9 cellular contexts compared by ENCODE assay signal in genomic region chr12:63276537-63277365, GRCh38.
A peak's percentile ranks its signal among the peaks of the same experiment; 100 is the strongest.
DNase-seq lines count a peak whose midpoint lies in the region; ATAC-seq and TF ChIP-seq lines count a peak whose summit lies in the region.
"Had no signal": no experiment of that assay in that cellular context is flagged by ENCODE, and none has a peak within 500 bp of the region (broad histone marks: within the 10 kb centered on the region; RNA-seq: fewer than 3 reads in every experiment).

No MANE protein-coding gene starts in this region.

- no peaks in the 10 kb centered on the region for H3K36me3 ChIP-seq in osteoblast (ENCODE audit: insufficient read depth, low read length)

- intact Hi-C loops in posterior vena cava (cut with DNase I) = no loop called here

- H3K4me3 ChIP-seq in osteoblast (ENCODE audit: insufficient read depth, low read length) = no peak overlapping the region

- ATAC-seq in GM19351 (IDR thresholded peaks at IDR 0.05; ENCODE audit: unreplicated experiment) (peak; percentile 96), HG03442 (IDR thresholded peaks at IDR 0.05; ENCODE audit: unreplicated experiment) (peak; percentile 89)

- peaks cover 3% of the 10 kb centered on the region for H3K9me3 Mint-ChIP-seq in chondrocyte (ENCODE audit: low read depth)

- H3K79me2 ChIP-seq in osteoblast (ENCODE audit: insufficient read depth, low read length) = no peaks in the 10 kb centered on the region

- H3K27ac Mint-ChIP-seq in chondrocyte (ENCODE audit: unreplicated experiment) = no peak overlapping the region
- H3K27ac Mint-ChIP-seq: B cell had no signal

- no peaks in the 10 kb centered on the region for H3K4me1 ChIP-seq in osteoblast (ENCODE audit: insufficient read depth, low read length)

- peaks cover 2% of the 10 kb centered on the region for H3K36me3 Mint-ChIP-seq in chondrocyte (ENCODE audit: low read depth)

- peaks cover 2% of the 10 kb centered on the region for H3K4me1 Mint-ChIP-seq in chondrocyte (ENCODE audit: low read depth)
- H3K4me1 Mint-ChIP-seq: B cell had no signal

- no peaks in the 10 kb centered on the region for H3K27me3 ChIP-seq in osteoblast (ENCODE audit: insufficient read depth, low read length)

- H3K9me3 ChIP-seq in osteoblast (ENCODE audit: low read depth, low read length) = no peaks in the 10 kb centered on the region

- DNase-seq in DMS 273 (lab: John Stamatoyannopoulos, UW; ENCODE audit: unreplicated experiment) (peak; percentile 67), DMS 273 treated with DMSO at 0.1 percent for 48 hours (lab: John Stamatoyannopoulos, UW) (no peak), NCI-H526 treated with DMSO at 0.1 percent for 48 hours (lab: John Stamatoyannopoulos, UW) (peak; percentile 60), chondrocyte (ENCODE audit: low spot score) (no peak), osteoblast (ENCODE audit: insufficient read length, low spot score, missing footprints) (no peak), posterior vena cava (ENCODE audit: low spot score) (no peak)

- no peak overlapping the region for H2AFZ ChIP-seq in osteoblast (ENCODE audit: low read length)

- peak; percentile 82 for TF ChIP-seq CTCF in chondrocyte (IDR thresholded peaks at IDR 0.05)
- TF ChIP-seq CTCF in osteoblast (IDR thresholded peaks at IDR 0.05; ENCODE audit: extremely low read depth, low read depth, low read length) = peak; percentile 77

- peaks cover 8% of the 10 kb centered on the region for H3K27me3 Mint-ChIP-seq in chondrocyte (ENCODE audit: low read depth)
- H3K27me3 Mint-ChIP-seq: B cell had no signal

- no peak overlapping the region for H3K4me3 Mint-ChIP-seq in chondrocyte (ENCODE audit: unreplicated experiment)
- H3K4me3 Mint-ChIP-seq: B cell had no signal

- H4K20me1 ChIP-seq in osteoblast (ENCODE audit: insufficient read depth, low read length) = no peaks in the 10 kb centered on the region

- H3K27ac ChIP-seq in osteoblast (ENCODE audit: low read depth, low read length) = no peak overlapping the region

- H3K4me2 ChIP-seq in osteoblast (ENCODE audit: insufficient read depth, low read length) = no peak overlapping the region

Comparison
In these comparisons a context has a peak if more than half of its experiments do, and no peak if none do; other contexts are left out.
1. DNase-seq: peak in DMS 273 (single experiment) and NCI-H526 treated with DMSO at 0.1 percent for 48 hours (single experiment); none in DMS 273 treated with DMSO at 0.1 percent for 48 hours (single experiment), chondrocyte (single experiment), osteoblast (single experiment) and posterior vena cava (single experiment).